In genomic region chr9:99015890-99016289, GRCh38 we compare ENCODE assay signal across 1 cellular context.
TF ChIP-seq lines count a peak whose summit lies in the region.

No MANE protein-coding gene starts in this region.

TF ChIP-seq in IMR-90, 13 proteins besides CTCF, POLR2A, EP300 and RAD21:
- TF ChIP-seq RCOR1 (IDR thresholded peaks at IDR 0.05; ENCODE audit: insufficient replicate concordance, low read length) (no peak), CEBPB (IDR thresholded peaks at IDR 0.05; ENCODE audit: low read depth, low read length) (no peak), BHLHE40 (IDR thresholded peaks at IDR 0.05; ENCODE audit: low read depth, low read length) (no peak), MAFK (IDR thresholded peaks at IDR 0.05; ENCODE audit: low read depth, low read length) (no peak), USF2 (IDR thresholded peaks at IDR 0.05; ENCODE audit: low read depth, low read length) (no peak), SMC3 (IDR thresholded peaks at IDR 0.05; ENCODE audit: low read depth, low read length) (no peak), RFX5 (IDR thresholded peaks at IDR 0.05; ENCODE audit: low read depth, low read length) (no peak)
